In genomic region chr12:89663577-89664357, GRCh38 we compare ENCODE assay signal across 1 cellular context.
A peak's percentile ranks its signal among the peaks of the same experiment; 100 is the strongest.
TF ChIP-seq lines count a peak whose summit lies in the region.

No MANE protein-coding gene starts in this region.

TF ChIP-seq in K562, 482 proteins besides CTCF, POLR2A, EP300 and RAD21 (continued from another document and continues in another):
- peak; percentile 31 for TF ChIP-seq CHD4 (IDR thresholded peaks at IDR 0.05; ENCODE audit: insufficient read depth, insufficient replicate concordance, low read depth, low read length, poor library complexity, severe bottlenecking)
- TF ChIP-seq PHF21A (IDR thresholded peaks at IDR 0.05; ENCODE audit: borderline replicate concordance, low read depth) = no peak
- TF ChIP-seq DACH1 (IDR thresholded peaks at IDR 0.05; ENCODE audit: partially characterized antibody) = peak; percentile 37
- peak; percentile 46; the same call in 1 of the 2 replicates for TF ChIP-seq ATF4 (CRISPR knock-in tag; IDR thresholded peaks at IDR 0.05)
- no peak for TF ChIP-seq SREBF2 (CRISPR knock-in tag; IDR thresholded peaks at IDR 0.05)
- no peak for TF ChIP-seq TAF1 (IDR thresholded peaks at IDR 0.05; ENCODE audit: control insufficient read depth, extremely low read depth, insufficient read depth, low read length, severe bottlenecking)
- TF ChIP-seq KLF6 (CRISPR knock-in tag; IDR thresholded peaks at IDR 0.05; ENCODE audit: borderline replicate concordance) = no peak
- TF ChIP-seq RFX1 (IDR thresholded peaks at IDR 0.05) = no peak
- no peak for TF ChIP-seq ELF4 (CRISPR knock-in tag; IDR thresholded peaks at IDR 0.05)
- TF ChIP-seq NCOA6 (IDR thresholded peaks at IDR 0.05) = no peak
- no peak for TF ChIP-seq PCBP2 (IDR thresholded peaks at IDR 0.05; ENCODE audit: low read depth, low read length, poor library complexity, severe bottlenecking)
- TF ChIP-seq TAF7 (tag; IDR thresholded peaks at IDR 0.05) = no peak
- no peak for TF ChIP-seq PATZ1 (CRISPR knock-in tag; IDR thresholded peaks at IDR 0.05; ENCODE audit: borderline replicate concordance)
- TF ChIP-seq CBFA2T3 (IDR thresholded peaks at IDR 0.05) = peak; percentile 88
- no peak for TF ChIP-seq PYGO2 (tag; IDR thresholded peaks at IDR 0.05)
- no peak for TF ChIP-seq TAF9B (IDR thresholded peaks at IDR 0.05; ENCODE audit: partially characterized antibody)
- peak; percentile 92 for TF ChIP-seq TEAD4 (IDR thresholded peaks at IDR 0.05; ENCODE audit: low read length)
- TF ChIP-seq TEAD4 (CRISPR knock-in tag; IDR thresholded peaks at IDR 0.05; ENCODE audit: borderline replicate concordance) = no peak
- TF ChIP-seq SMARCC2 (IDR thresholded peaks at IDR 0.05; ENCODE audit: low read depth) = peak; percentile 48
- no peak for TF ChIP-seq GABPB1 (CRISPR knock-in tag; IDR thresholded peaks at IDR 0.05)
- TF ChIP-seq CXXC5 (CRISPR knock-in tag; IDR thresholded peaks at IDR 0.05) = peak; percentile 45
- no peak for TF ChIP-seq POLR3A (IDR thresholded peaks at IDR 0.05; ENCODE audit: borderline replicate concordance, extremely low read depth, insufficient read depth, insufficient read length)
- TF ChIP-seq IRF2 (CRISPR knock-in tag; IDR thresholded peaks at IDR 0.05) = no peak
- no peak for TF ChIP-seq ELF1 (tag; IDR thresholded peaks at IDR 0.05)
- TF ChIP-seq SRSF1 (IDR thresholded peaks at IDR 0.05; ENCODE audit: low read depth, low read length) = no peak
- TF ChIP-seq SP2 (IDR thresholded peaks at IDR 0.05; ENCODE audit: extremely low read depth, low read depth, low read length, poor library complexity, severe bottlenecking) = no peak
- TF ChIP-seq ZNF707 (CRISPR knock-in tag; conservative IDR thresholded peaks at IDR 0.05) = no peak
- TF ChIP-seq TCFL5 (CRISPR knock-in tag; conservative IDR thresholded peaks at IDR 0.05) = no peak
- no peak for TF ChIP-seq ZNF24 (IDR thresholded peaks at IDR 0.05)
- TF ChIP-seq MEIS2 (IDR thresholded peaks at IDR 0.05; ENCODE audit: partially characterized antibody) = peak; percentile 99
- TF ChIP-seq FOXJ3 (CRISPR knock-in tag; IDR thresholded peaks at IDR 0.05) = no peak
- peak; percentile 68 for TF ChIP-seq MTA2 (IDR thresholded peaks at IDR 0.05; ENCODE audit: low read depth)
- TF ChIP-seq RBM15 (IDR thresholded peaks at IDR 0.05; ENCODE audit: insufficient read depth, low read length) = no peak
- TF ChIP-seq CREBBP (IDR thresholded peaks at IDR 0.05; ENCODE audit: low read depth, low read length) = no peak
- no peak for TF ChIP-seq SRSF9 (IDR thresholded peaks at IDR 0.05; ENCODE audit: borderline replicate concordance, low read depth, low read length)
- no peak for TF ChIP-seq MAFF (IDR thresholded peaks at IDR 0.05; ENCODE audit: low read length)
- TF ChIP-seq CHD1 (IDR thresholded peaks at IDR 0.05; ENCODE audit: low read length) = no peak
- TF ChIP-seq AFF4 (CRISPR knock-in tag; IDR thresholded peaks at IDR 0.05) = peak; percentile 50; the same call in 1 of the 2 replicates
- TF ChIP-seq CBX5 (IDR thresholded peaks at IDR 0.05; ENCODE audit: borderline replicate concordance, low read depth) = no peak
- no peak for TF ChIP-seq UBTF (IDR thresholded peaks at IDR 0.05; ENCODE audit: borderline replicate concordance in 1 of 2, low read depth in 2 of 2, low read length in 2 of 2)
- no peak for TF ChIP-seq GTF3C2 (IDR thresholded peaks at IDR 0.05; ENCODE audit: borderline replicate concordance, extremely low read depth, insufficient read length)
- TF ChIP-seq ZNF75A (CRISPR knock-in tag; IDR thresholded peaks at IDR 0.05) = no peak
- TF ChIP-seq RAD51 (IDR thresholded peaks at IDR 0.05; ENCODE audit: borderline replicate concordance, low read depth) = no peak
- TF ChIP-seq ASH1L (IDR thresholded peaks at IDR 0.05; ENCODE audit: borderline replicate concordance, low read depth, partially characterized antibody) = no peak
- TF ChIP-seq NR2F6 (CRISPR knock-in tag; IDR thresholded peaks at IDR 0.05) = no peak
- TF ChIP-seq SUPT5H (IDR thresholded peaks at IDR 0.05) = no peak
- no peak for TF ChIP-seq HOXB6 (CRISPR knock-in tag; IDR thresholded peaks at IDR 0.05; ENCODE audit: borderline replicate concordance)
